In genomic region chr6:15627829-15628228, GRCh38 we compare ENCODE assay signal across 21 cellular contexts. TPM values are rescaled to one million over a fixed set of nuclear protein-coding genes. Genes with fewer than 3 reads are reported as not detected.
DNase-seq lines count a peak whose midpoint lies in the region; ATAC-seq and TF ChIP-seq lines count a peak whose summit lies in the region.
"Had no signal": no experiment of that assay in that cellular context is flagged by ENCODE, and none has a peak within 500 bp of the region (broad histone marks: within the 10 kb centered on the region; RNA-seq: fewer than 3 reads in every experiment).

No MANE protein-coding gene starts in this region.

- peaks cover 48% of the 10 kb centered on the region for H3K4me1 Mint-ChIP-seq in activated T-cell treated with anti-CD3 and anti-CD28 coated beads, Interleukin-2, amount 50 U/mL, for 72 hours (ENCODE audit: low read depth)
- no peaks in the 10 kb centered on the region for H3K4me1 Mint-ChIP-seq in WTC11
- peaks cover 46% of the 10 kb centered on the region for H3K4me1 Mint-ChIP-seq in osteocyte (ENCODE audit: unreplicated experiment)

- TF ChIP-seq CTCF in WTC11 (IDR thresholded peaks at IDR 0.05) (no peak), fibroblast of villous mesenchyme (IDR thresholded peaks at IDR 0.05; ENCODE audit: insufficient read depth, low read depth, low read length) (no peak), osteocyte (IDR thresholded peaks at IDR 0.05) (no peak)

- no peaks in the 10 kb centered on the region for H3K27me3 Mint-ChIP-seq in activated T-cell treated with anti-CD3 and anti-CD28 coated beads, Interleukin-2, amount 50 U/mL, for 72 hours (ENCODE audit: low read depth)
- H3K27me3 Mint-ChIP-seq in WTC11 (ENCODE audit: low read depth) (no peaks in the 10 kb centered on the region), osteocyte (ENCODE audit: unreplicated experiment) (no peaks in the 10 kb centered on the region)
- H3K27me3 Mint-ChIP-seq: activated CD4-positive, alpha-beta memory T cell treated with anti-CD3 and anti-CD28 coated beads for 36 hours had no signal

- H3K9me3 Mint-ChIP-seq in activated T-cell treated with anti-CD3 and anti-CD28 coated beads, Interleukin-2, amount 50 U/mL, for 72 hours = no peaks in the 10 kb centered on the region
- H3K9me3 Mint-ChIP-seq in WTC11 (no peaks in the 10 kb centered on the region), osteocyte (ENCODE audit: unreplicated experiment) (no peaks in the 10 kb centered on the region)
- H3K9me3 Mint-ChIP-seq: activated CD4-positive, alpha-beta memory T cell treated with anti-CD3 and anti-CD28 coated beads for 36 hours had no signal

- peak overlapping the region; percentile 20 to 28 for H3K4me3 Mint-ChIP-seq in activated T-cell treated with anti-CD3 and anti-CD28 coated beads, Interleukin-2, amount 50 U/mL, for 72 hours
- H3K4me3 Mint-ChIP-seq in WTC11 (no peak overlapping the region), osteocyte (ENCODE audit: unreplicated experiment) (peak overlapping the region; percentile 44)
- H3K4me3 Mint-ChIP-seq: activated CD4-positive, alpha-beta memory T cell treated with anti-CD3 and anti-CD28 coated beads for 36 hours had no signal

- no peak for DNase-seq in activated T-cell treated with anti-CD3 and anti-CD28 coated beads, Interleukin-2, amount 50 U/mL, for 72 hours
- no peak for DNase-seq in activated T-cell treated with anti-CD3 and anti-CD28 coated beads, Interleukin-2, amount 50 U/mL, for 1 hour
- DNase-seq in WTC11 (ENCODE audit: low spot score) (no peak), fibroblast of villous mesenchyme (ENCODE audit: low read depth) (peak; percentile 38), osteocyte (ENCODE audit: extremely low spot score, unreplicated experiment) (no peak), D341Med (ENCODE audit: low spot score) (no peak)
- no peak for DNase-seq in NK-92 treated with Interleukin-12 subunit alpha and Interleukin-12 subunit beta, amount 100 ng/mL, for 24 hours (lab: John Stamatoyannopoulos, UW)
- DNase-seq: 8988T; activated CD4-positive, alpha-beta memory T cell treated with anti-CD3 and anti-CD28 coated beads for 36 hours; anterior cingulate cortex; cerebellar nuclear complex; GOT3; hippocampal formation; KG1; NCI-H1694 treated with DMSO at 0.1 percent for 48 hours; Peyer's patch; right lobe of liver; SJCRH30 had no signal

- peaks cover 1 to 9% of the 10 kb centered on the region in 2 donors for H3K36me3 Mint-ChIP-seq in activated T-cell treated with anti-CD3 and anti-CD28 coated beads, Interleukin-2, amount 50 U/mL, for 72 hours (ENCODE audit: insufficient read depth in 2 of 2)
- H3K36me3 Mint-ChIP-seq in WTC11 = no peaks in the 10 kb centered on the region
- H3K36me3 Mint-ChIP-seq in osteocyte (ENCODE audit: unreplicated experiment) = no peaks in the 10 kb centered on the region

- CTCF ChIA-PET in WTC11 (lab: Charles Lee) = no interaction called here

- no peak overlapping the region for H3K27ac Mint-ChIP-seq in activated T-cell treated with anti-CD3 and anti-CD28 coated beads, Interleukin-2, amount 50 U/mL, for 72 hours
- H3K27ac Mint-ChIP-seq in WTC11 = 0 out of 2 replicates have a peak overlapping the region, but pooled peaks have one; percentile 5
- H3K27ac Mint-ChIP-seq in osteocyte (ENCODE audit: unreplicated experiment) = peak overlapping the region; percentile 54
- H3K27ac Mint-ChIP-seq: activated CD4-positive, alpha-beta memory T cell treated with anti-CD3 and anti-CD28 coated beads for 36 hours had no signal

- H3K4me3 ChIP-seq in fibroblast of villous mesenchyme (ENCODE audit: low read depth, low read length) = peak overlapping the region; percentile 12
- H3K4me3 ChIP-seq: lung, Peyer's patch, right lobe of liver, SJCRH30, vagina had no signal

- ATAC-seq in activated T-cell treated with anti-CD3 and anti-CD28 coated beads, Interleukin-2, amount 50 U/mL, for 72 hours (replicated peaks in 1 of 2) = no peak
- ATAC-seq in WTC11 (no peak), GM21825 (IDR thresholded peaks at IDR 0.05; ENCODE audit: unreplicated experiment) (no peak)
- ATAC-seq: right lobe of liver had no signal

- POLR2A ChIA-PET in WTC11 (lab: Charles Lee) = no interaction called here

TF ChIP-seq in WTC11, 78 proteins besides CTCF, POLR2A, EP300 and RAD21:
- no peak for TF ChIP-seq TEAD1 (CRISPR knock-in tag; IDR thresholded peaks at IDR 0.05)
- no peak for TF ChIP-seq ZNF532 (CRISPR knock-in tag; IDR thresholded peaks at IDR 0.05; ENCODE audit: borderline replicate concordance)
- TF ChIP-seq E2F5 (CRISPR knock-in tag; IDR thresholded peaks at IDR 0.05) = no peak
- no peak for TF ChIP-seq ZNF416 (CRISPR knock-in tag; IDR thresholded peaks at IDR 0.05)
- no peak for TF ChIP-seq ZNF121 (CRISPR knock-in tag; IDR thresholded peaks at IDR 0.05)

RNA-seq across cellular contexts. Expression of gene DTNBP1, which starts 35.0 kb away (rescaled TPM):
- 10 to 100 TPM; 24.5 to 27.1 TPM for total RNA-seq in activated T-cell treated with anti-CD3 and anti-CD28 coated beads, Interleukin-2, amount 50 U/mL, for 72 hours
- 13.3 to 15.1 TPM (median 14.4 TPM) in 3 replicates for total RNA-seq in WTC11 (2021)
- total RNA-seq in fibroblast of villous mesenchyme = 2.2 and 6.4 TPM in 2 replicates
- 20.1 and 21.5 TPM in 2 replicates for total RNA-seq in osteocyte
